In the genomic region with DNA sequence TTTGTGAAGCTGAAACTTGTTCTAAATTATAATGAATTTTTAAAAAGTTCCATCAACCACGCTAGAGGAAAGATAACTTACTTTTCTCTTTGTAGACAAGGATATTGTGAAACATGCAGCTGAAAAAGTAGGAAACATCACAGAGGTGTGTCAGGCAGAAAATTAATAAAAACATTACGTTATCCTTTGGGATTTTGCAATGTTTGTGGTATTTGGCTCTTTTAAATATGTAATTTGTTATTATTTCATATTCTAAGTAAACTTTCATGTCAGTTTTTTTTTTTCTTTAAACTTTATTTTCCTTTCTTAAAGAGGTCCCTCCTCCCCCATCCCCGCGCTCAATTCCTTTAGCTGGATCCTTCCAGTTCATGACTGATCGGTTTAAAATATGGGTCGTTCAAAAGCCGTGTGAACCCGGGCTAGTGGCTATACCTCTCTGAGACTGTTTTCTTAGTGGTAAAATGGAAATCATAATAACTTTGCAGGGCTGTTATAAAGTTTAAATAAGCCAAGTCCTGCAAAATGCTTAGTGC, we compare ENCODE assay signal across 8 cellular contexts. TPM values are rescaled to one million over a fixed set of nuclear protein-coding genes. Genes with fewer than 3 reads are reported as not detected.
DNase-seq lines count a peak whose midpoint lies in the region; ATAC-seq and TF ChIP-seq lines count a peak whose summit lies in the region.

No MANE protein-coding gene starts in this region.

- H3K4me3 Mint-ChIP-seq in CD4-positive, alpha-beta memory T cell, result peak overlapping the region in 2 of 8 donors; percentile 26 to 51
- peak overlapping the region in 1 of 8 donors; percentile 37 for H3K4me3 Mint-ChIP-seq in naive B cell

- H3K36me3 Mint-ChIP-seq in CD4-positive, alpha-beta memory T cell, result peaks cover 3 to 7% of the 10 kb centered on the region in 2 donors
- H3K36me3 Mint-ChIP-seq in naive B cell, result peaks cover 6 to 23% of the 10 kb centered on the region in 2 donors

- no peaks in the 10 kb centered on the region for H3K9me3 Mint-ChIP-seq in CD4-positive, alpha-beta memory T cell
- peaks cover 0 to 2% (median 0%) of the 10 kb centered on the region in 7 donors for H3K9me3 Mint-ChIP-seq in naive B cell

- H3K27me3 Mint-ChIP-seq in CD4-positive, alpha-beta memory T cell, result peaks cover 4 to 9% of the 10 kb centered on the region in 2 donors
- H3K27me3 Mint-ChIP-seq in naive B cell, result peaks cover 14 to 25% (median 22%) of the 10 kb centered on the region in 3 donors

- H3K4me1 ChIP-seq in CD4-positive, alpha-beta memory T cell (ENCODE audit: insufficient read depth, low read length), result peaks cover 19% of the 10 kb centered on the region
- H3K4me1 ChIP-seq in colonic mucosa, result no peaks in the 10 kb centered on the region

- CTCF ChIA-PET in CD4-positive, alpha-beta memory T cell (lab: Charles Lee; ENCODE audit: partially characterized antibody), result interaction anchor here (1.0 to 3.3 kb wide), 4 partner anchors 15 to 226 kb away, joined by 3 to 16 read pairs (median 4); a partner anchor contains a TSS

- TF ChIP-seq CTCF in colonic mucosa (IDR thresholded peaks at IDR 0.05), result no peak

- H3K9ac ChIP-seq in colonic mucosa (ENCODE audit: low read depth in 2 of 2, low read length in 2 of 2), result peak overlapping the region in 1 of 2 donors; percentile 55

- no peaks in the 10 kb centered on the region for H3K36me3 ChIP-seq in CD4-positive, alpha-beta memory T cell (ENCODE audit: insufficient read depth, low read length)
- H3K36me3 ChIP-seq in colonic mucosa, result no peaks in the 10 kb centered on the region

- peaks cover 3 to 15% (median 12%) of the 10 kb centered on the region in 4 donors for H3K4me1 Mint-ChIP-seq in CD4-positive, alpha-beta memory T cell
- peaks cover 9 to 25% (median 14%) of the 10 kb centered on the region in 3 donors for H3K4me1 Mint-ChIP-seq in naive B cell

- H3K27ac ChIP-seq in CD4-positive, alpha-beta memory T cell (ENCODE audit: low read depth, low read length), result peak overlapping the region; percentile 41
- no peak overlapping the region for H3K27ac ChIP-seq in colonic mucosa

- intact Hi-C loops in CD4-positive, alpha-beta memory T cell (cut with micrococcal nuclease), result loop anchor here (10.0 kb wide), 2 partner anchors 200 to 410 kb away; a partner anchor contains a TSS
- intact Hi-C loops in colonic mucosa (cut with DNase I), result no loop called here

- H3K9me3 ChIP-seq in CD4-positive, alpha-beta memory T cell (ENCODE audit: control insufficient read depth in 1 of 2, low read length in 2 of 2), result no peaks in the 10 kb centered on the region
- no peaks in the 10 kb centered on the region for H3K9me3 ChIP-seq in colonic mucosa

- no peaks in the 10 kb centered on the region for H3K27me3 ChIP-seq in CD4-positive, alpha-beta memory T cell (ENCODE audit: insufficient read depth, low read length)
- H3K27me3 ChIP-seq in colonic mucosa, result no peaks in the 10 kb centered on the region

- DNase-seq in CD4-positive, alpha-beta memory T cell, result no peak
- no peak for DNase-seq in colonic mucosa
- DNase-seq in naive B cell, result no peak
- DNase-seq in glomerular visceral epithelial cell (ENCODE audit: extremely low spot score), result no peak
- no peak for DNase-seq in DMS 273 treated with DMSO at 0.1 percent for 48 hours (lab: John Stamatoyannopoulos, UW)
- DNase-seq in D341Med (ENCODE audit: low spot score), result no peak

- ATAC-seq in HG03342 (IDR thresholded peaks at IDR 0.05; ENCODE audit: unreplicated experiment) (peak; percentile 2), naive B cell (ENCODE audit: low read depth in 2 of 2) (peak; percentile 0 to 1), HG02642 (IDR thresholded peaks at IDR 0.05; ENCODE audit: poor library complexity, unreplicated experiment) (no peak)

- peak overlapping the region in 1 of 2 donors; percentile 52 for H3K4me3 ChIP-seq in CD4-positive, alpha-beta memory T cell (ENCODE audit: low read length in 2 of 2)
- H3K4me3 ChIP-seq in colonic mucosa, result peak overlapping the region; percentile 36

- POLR2A ChIA-PET in CD4-positive, alpha-beta memory T cell (lab: Charles Lee; ENCODE audit: partially characterized antibody), result interaction anchor here (0.9 to 2.9 kb wide), 8 partner anchors 13 to 411 kb away, joined by 3 to 11 read pairs (median 4); a partner anchor contains a TSS

- no peak overlapping the region for H3K27ac Mint-ChIP-seq in CD4-positive, alpha-beta memory T cell
- no peak overlapping the region for H3K27ac Mint-ChIP-seq in naive B cell

RNA-seq across cellular contexts. Expression of a gene that starts 0.7 kb away (rescaled TPM):
- 10 to 100 TPM; 37.4 to 39.6 TPM for total RNA-seq in CD4-positive, alpha-beta memory T cell
- polyA plus RNA-seq in CD4-positive, alpha-beta memory T cell, result 1 to 10 TPM; 6.4 to 9.2 TPM
- total RNA-seq in colonic mucosa, result 10 to 100 TPM; 14.4 to 32.2 TPM
- polyA plus RNA-seq in naive B cell (ENCODE audit: low read depth in 6 of 6), result 10 to 100 TPM in 1 of 6 donors, 1 to 10 TPM in 5; 4.9 to 11.9 (median 7.7) TPM

RNA-seq across cellular contexts. Expression of a gene that starts 20.9 kb away (rescaled TPM):
- total RNA-seq in CD4-positive, alpha-beta memory T cell, result not detected
- not detected for polyA plus RNA-seq in CD4-positive, alpha-beta memory T cell
- total RNA-seq in colonic mucosa, result 1 to 10 TPM in 1 of 2 donors, under 1 TPM in 1; 0.72 to 1.1 TPM
- polyA plus RNA-seq in naive B cell (ENCODE audit: low read depth in 6 of 6), result not detected

RNA-seq across cellular contexts. Expression of a gene that starts 28.3 kb away (rescaled TPM):
- not detected for total RNA-seq in CD4-positive, alpha-beta memory T cell
- polyA plus RNA-seq in CD4-positive, alpha-beta memory T cell, result not detected
- total RNA-seq in colonic mucosa, result not detected
- polyA plus RNA-seq in naive B cell (ENCODE audit: low read depth in 6 of 6), result 1 to 10 TPM in 1 of 6 donors, not detected in 5; 1.6 TPM

RNA-seq across cellular contexts. Expression of a gene that starts 46.3 kb away (rescaled TPM):
- total RNA-seq in CD4-positive, alpha-beta memory T cell, result not detected
- polyA plus RNA-seq in CD4-positive, alpha-beta memory T cell, result not detected
- total RNA-seq in colonic mucosa, result not detected
- polyA plus RNA-seq in naive B cell (ENCODE audit: low read depth in 6 of 6), result not detected
